1 cellular context compared by ENCODE assay signal in genomic region chr13:110915057-110915873, GRCh38.
TF ChIP-seq lines count a peak whose summit lies in the region.

TSS of gene ANKRD10 (minus strand) at chr13:110915069. CDS start at chr13:110914934, 135 bp downstream.

TF ChIP-seq in HepG2, 621 proteins besides CTCF, POLR2A, EP300 and RAD21 (continued from another document and continues in another):
- TF ChIP-seq ZNF687 (CRISPR knock-in tag; IDR thresholded peaks at IDR 0.05) (peak; percentile 73), ZNF20 (CRISPR knock-in tag; IDR thresholded peaks at IDR 0.05) (no peak), NBN (conservative IDR thresholded peaks at IDR 0.05) (no peak), ZNF235 (CRISPR knock-in tag; IDR thresholded peaks at IDR 0.05; ENCODE audit: borderline replicate concordance) (no peak), ZGPAT (CRISPR knock-in tag; IDR thresholded peaks at IDR 0.05) (peak; percentile 57; the same call in 1 of the 2 replicates), XRCC5 (optimal IDR thresholded peaks at IDR 0.05; ENCODE audit: low read length) (peak; percentile 40), MLXIP (CRISPR knock-in tag; IDR thresholded peaks at IDR 0.05; ENCODE audit: borderline replicate concordance) (no peak), SRY (CRISPR knock-in tag; IDR thresholded peaks at IDR 0.05) (no peak), ZNF44 (CRISPR knock-in tag; IDR thresholded peaks at IDR 0.05) (no peak), CHCHD3 (CRISPR knock-in tag; IDR thresholded peaks at IDR 0.05) (no peak), SNAI1 (CRISPR knock-in tag; IDR thresholded peaks at IDR 0.05; ENCODE audit: borderline replicate concordance) (no peak), DBP (CRISPR knock-in tag; IDR thresholded peaks at IDR 0.05; ENCODE audit: not compliant biosample characterization) (no peak), ZXDC (CRISPR knock-in tag; IDR thresholded peaks at IDR 0.05) (no peak), ZNF773 (CRISPR knock-in tag; IDR thresholded peaks at IDR 0.05; ENCODE audit: borderline replicate concordance) (0 out of 2 replicates have a peak, but pooled peaks have one; percentile 4), U2AF2 (IDR thresholded peaks at IDR 0.05; ENCODE audit: low read depth, low read length) (no peak), PRPF4 (IDR thresholded peaks at IDR 0.05; ENCODE audit: low read depth, low read length, poor library complexity, severe bottlenecking) (no peak), FOXJ3 (CRISPR knock-in tag; IDR thresholded peaks at IDR 0.05; ENCODE audit: borderline replicate concordance) (no peak), ZNF530 (CRISPR knock-in tag; IDR thresholded peaks at IDR 0.05; ENCODE audit: low read depth) (no peak), SMARCC2 (IDR thresholded peaks at IDR 0.05) (no peak), REL (CRISPR knock-in tag; conservative IDR thresholded peaks at IDR 0.05) (peak; percentile 14; the same call in 1 of the 2 replicates), GLI4 (CRISPR knock-in tag; IDR thresholded peaks at IDR 0.05; ENCODE audit: borderline replicate concordance) (no peak), ZBTB37 (CRISPR knock-in tag; IDR thresholded peaks at IDR 0.05) (no peak), STAT5B (CRISPR knock-in tag; IDR thresholded peaks at IDR 0.05) (no peak), RBAK (CRISPR knock-in tag; IDR thresholded peaks at IDR 0.05) (no peak), NPAS2 (CRISPR knock-in tag; IDR thresholded peaks at IDR 0.05; ENCODE audit: borderline replicate concordance) (no peak), ZNF660 (CRISPR knock-in tag; IDR thresholded peaks at IDR 0.05; ENCODE audit: borderline replicate concordance, low read depth) (no peak), MED8 (CRISPR knock-in tag; IDR thresholded peaks at IDR 0.05; ENCODE audit: insufficient replicate concordance) (no peak), ZC3H13 (CRISPR knock-in tag; IDR thresholded peaks at IDR 0.05) (peak; percentile 67; the same call in 1 of the 2 replicates), ZNF839 (CRISPR knock-in tag; IDR thresholded peaks at IDR 0.05; ENCODE audit: borderline replicate concordance) (no peak), SMC3 (IDR thresholded peaks at IDR 0.05; ENCODE audit: low read length) (no peak), IRF1 (CRISPR knock-in tag; IDR thresholded peaks at IDR 0.05; ENCODE audit: low read depth) (no peak), ZNF337 (CRISPR knock-in tag; IDR thresholded peaks at IDR 0.05; ENCODE audit: borderline replicate concordance, low read depth) (no peak; the same call in 1 of the 2 replicates), EEA1 (CRISPR knock-in tag; IDR thresholded peaks at IDR 0.05; ENCODE audit: borderline replicate concordance) (no peak), TEAD2 (CRISPR knock-in tag; IDR thresholded peaks at IDR 0.05) (no peak), NR2F2 (IDR thresholded peaks at IDR 0.05; ENCODE audit: borderline replicate concordance, low read depth) (no peak), ZNF883 (CRISPR knock-in tag; IDR thresholded peaks at IDR 0.05; ENCODE audit: not compliant biosample characterization) (peak; percentile 56), HOXA3 (CRISPR knock-in tag; IDR thresholded peaks at IDR 0.05) (peak; percentile 34; the same call in 1 of the 2 replicates), FLYWCH1 (CRISPR knock-in tag; IDR thresholded peaks at IDR 0.05) (no peak), PRDM10 (CRISPR knock-in tag; IDR thresholded peaks at IDR 0.05; ENCODE audit: low read depth) (no peak), ZNF776 (CRISPR knock-in tag; IDR thresholded peaks at IDR 0.05) (no peak), ZNF468 (CRISPR knock-in tag; IDR thresholded peaks at IDR 0.05) (no peak), DPF2 (CRISPR knock-in tag; IDR thresholded peaks at IDR 0.05; ENCODE audit: borderline replicate concordance, low read depth) (no peak), ZNF710 (CRISPR knock-in tag; IDR thresholded peaks at IDR 0.05; ENCODE audit: borderline replicate concordance) (no peak), RFX3 (CRISPR knock-in tag; IDR thresholded peaks at IDR 0.05) (no peak)
